Comparison of ENCODE assay signal across 20 cellular contexts in the genomic region with DNA sequence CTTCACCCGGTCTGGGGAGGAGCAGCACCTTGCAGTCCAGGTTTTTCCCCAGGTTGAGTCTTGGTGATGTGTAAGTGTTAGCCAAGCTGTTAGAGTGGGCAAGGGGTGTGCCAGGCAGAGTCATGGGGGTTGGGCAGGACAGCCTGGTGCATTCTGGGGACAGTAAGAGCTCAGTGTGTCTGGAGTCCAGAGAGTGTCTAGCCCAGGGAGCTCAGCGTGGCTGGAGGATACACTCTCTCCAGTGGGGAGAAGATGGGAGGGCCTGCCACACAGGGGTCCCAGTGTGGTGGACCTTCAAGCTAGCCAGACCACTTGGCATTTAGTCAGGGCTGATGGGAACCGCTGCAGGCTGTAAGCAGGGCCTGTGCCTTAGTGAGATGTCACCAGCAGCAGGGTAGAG.
DNase-seq lines count a peak whose midpoint lies in the region; ATAC-seq, FAIRE-seq and TF ChIP-seq lines count a peak whose summit lies in the region.
"Had no signal": no experiment of that assay in that cellular context is flagged by ENCODE, and none has a peak within 500 bp of the region (broad histone marks: within the 10 kb centered on the region; RNA-seq: fewer than 3 reads in every experiment).

No MANE protein-coding gene starts in this region.

- no peak overlapping the region for H3K4me3 ChIP-seq in keratinocyte (ENCODE audit: control insufficient read depth in 2 of 3, extremely low read depth in 1 of 3, insufficient read depth in 2 of 3, low read depth in 1 of 3, low read length in 3 of 3)
- H3K4me3 ChIP-seq: GM12878, K562, transverse colon had no signal

- CTCF ChIA-PET in activated CD8-positive, alpha-beta T cell treated with anti-CD3 and anti-CD28 coated beads for 36 hours (lab: Charles Lee): no interaction called here

- H3K27me3 ChIP-seq in keratinocyte (ENCODE audit: control insufficient read depth, extremely low read depth, insufficient read depth, low read length): no peaks in the 10 kb centered on the region
- H3K27me3 ChIP-seq: transverse colon had no signal

- no peak for DNase-seq in activated T-cell treated with anti-CD3 and anti-CD28 coated beads, Interleukin-2, amount 50 U/mL, for 24 hours
- DNase-seq in activated T-cell treated with anti-CD3 and anti-CD28 coated beads for 4 hours: no peak
- no peak for DNase-seq in activated CD8-positive, alpha-beta T cell treated with anti-CD3 and anti-CD28 coated beads for 36 hours
- DNase-seq in keratinocyte (ENCODE audit: low read depth, low spot score): no peak
- no peak for DNase-seq in stimulated activated effector memory CD8-positive, alpha-beta T cell treated with anti-CD3 and anti-CD28 coated beads, Interleukin-12 subunit alpha, Interleukin-12 subunit beta, amount 100 ng/mL, for 72 hours (ENCODE audit: low spot score in 2 of 2)
- no peak for DNase-seq in NCI-H1417 treated with DMSO at 0.1 percent for 48 hours (lab: John Stamatoyannopoulos, UW)
- DNase-seq: activated CD8-positive, alpha-beta memory T cell treated with anti-CD3 and anti-CD28 coated beads, Interleukin-2, amount 50 U/mL, for 4 hours; activated naive CD8-positive, alpha-beta T cell treated with anti-CD3 and anti-CD28 coated beads, Interleukin-2, amount 10 ng/mL, durations not matched to agents 7 days and 5 days; caudate nucleus; effector memory CD8-positive, alpha-beta T cell; immature natural killer cell; NCI-H774; stimulated activated CD4-positive, alpha-beta T cell treated with anti-CD3 and anti-CD28 coated beads, Interleukin-4, amount 100 ng/mL, for 4 hours; transverse colon; WERI-Rb-1 had no signal

- H3K9me3 Mint-ChIP-seq in activated T-cell treated with anti-CD3 and anti-CD28 coated beads, Interleukin-2, amount 50 U/mL, for 24 hours: no peaks in the 10 kb centered on the region
- H3K9me3 Mint-ChIP-seq in activated CD8-positive, alpha-beta T cell treated with anti-CD3 and anti-CD28 coated beads for 36 hours: no peaks in the 10 kb centered on the region
- no peaks in the 10 kb centered on the region for H3K9me3 Mint-ChIP-seq in stimulated activated effector memory CD8-positive, alpha-beta T cell treated with anti-CD3 and anti-CD28 coated beads, Interleukin-12 subunit alpha, Interleukin-12 subunit beta, amount 100 ng/mL, for 72 hours
- H3K9me3 Mint-ChIP-seq: activated naive CD8-positive, alpha-beta T cell treated with anti-CD3 and anti-CD28 coated beads, Interleukin-2, amount 10 ng/mL, durations not matched to agents 7 days and 5 days; effector memory CD8-positive, alpha-beta T cell; immature natural killer cell; neural crest cell had no signal

- H3K36me3 Mint-ChIP-seq in activated T-cell treated with anti-CD3 and anti-CD28 coated beads, Interleukin-2, amount 50 U/mL, for 24 hours (ENCODE audit: low read depth): peaks cover 74% of the 10 kb centered on the region
- peaks cover 18% of the 10 kb centered on the region for H3K36me3 Mint-ChIP-seq in activated CD8-positive, alpha-beta T cell treated with anti-CD3 and anti-CD28 coated beads for 36 hours (ENCODE audit: low read depth)
- peaks cover 74% of the 10 kb centered on the region for H3K36me3 Mint-ChIP-seq in stimulated activated effector memory CD8-positive, alpha-beta T cell treated with anti-CD3 and anti-CD28 coated beads, Interleukin-12 subunit alpha, Interleukin-12 subunit beta, amount 100 ng/mL, for 72 hours

- POLR2A ChIA-PET in activated CD8-positive, alpha-beta T cell treated with anti-CD3 and anti-CD28 coated beads for 36 hours (lab: Charles Lee): interaction anchor here (0.8 kb wide), 1 partner anchor 214 kb away, joined by 3 read pairs; no protein-coding TSS in a partner anchor

- H3K9ac ChIP-seq in keratinocyte (ENCODE audit: control insufficient read depth, extremely low read depth, insufficient read depth, low read length): peak overlapping the region; percentile 26

- FAIRE-seq in keratinocyte (lab: Jason Lieb, UNC): peak; percentile 52
- FAIRE-seq: GM12878, K562 had no signal

- H3K27ac Mint-ChIP-seq in activated T-cell treated with anti-CD3 and anti-CD28 coated beads, Interleukin-2, amount 50 U/mL, for 24 hours: peak overlapping the region; percentile 11
- H3K27ac Mint-ChIP-seq in activated CD8-positive, alpha-beta T cell treated with anti-CD3 and anti-CD28 coated beads for 36 hours: peak overlapping the region; percentile 24
- peak overlapping the region; percentile 75 for H3K27ac Mint-ChIP-seq in stimulated activated effector memory CD8-positive, alpha-beta T cell treated with anti-CD3 and anti-CD28 coated beads, Interleukin-12 subunit alpha, Interleukin-12 subunit beta, amount 100 ng/mL, for 72 hours
- H3K27ac Mint-ChIP-seq: activated naive CD8-positive, alpha-beta T cell treated with anti-CD3 and anti-CD28 coated beads, Interleukin-2, amount 10 ng/mL, durations not matched to agents 7 days and 5 days; effector memory CD8-positive, alpha-beta T cell had no signal

- H3K9me3 ChIP-seq in keratinocyte (ENCODE audit: control insufficient read depth, low read depth, low read length): no peaks in the 10 kb centered on the region
- H3K9me3 ChIP-seq: transverse colon had no signal

- H3K79me2 ChIP-seq in keratinocyte (ENCODE audit: control insufficient read depth, insufficient read depth, low read length): peaks cover 30% of the 10 kb centered on the region

- H3K4me1 Mint-ChIP-seq in activated T-cell treated with anti-CD3 and anti-CD28 coated beads, Interleukin-2, amount 50 U/mL, for 24 hours (ENCODE audit: low read depth): peaks cover 24% of the 10 kb centered on the region
- H3K4me1 Mint-ChIP-seq in activated CD8-positive, alpha-beta T cell treated with anti-CD3 and anti-CD28 coated beads for 36 hours (ENCODE audit: low read depth): peaks cover 5% of the 10 kb centered on the region
- peaks cover 57% of the 10 kb centered on the region for H3K4me1 Mint-ChIP-seq in stimulated activated effector memory CD8-positive, alpha-beta T cell treated with anti-CD3 and anti-CD28 coated beads, Interleukin-12 subunit alpha, Interleukin-12 subunit beta, amount 100 ng/mL, for 72 hours

- intact Hi-C loops in activated CD8-positive, alpha-beta T cell treated with anti-CD3 and anti-CD28 coated beads for 36 hours (cut with micrococcal nuclease): no loop called here

- no peaks in the 10 kb centered on the region for H3K27me3 Mint-ChIP-seq in activated T-cell treated with anti-CD3 and anti-CD28 coated beads, Interleukin-2, amount 50 U/mL, for 24 hours
- no peaks in the 10 kb centered on the region for H3K27me3 Mint-ChIP-seq in activated CD8-positive, alpha-beta T cell treated with anti-CD3 and anti-CD28 coated beads for 36 hours
- H3K27me3 Mint-ChIP-seq: activated naive CD8-positive, alpha-beta T cell treated with anti-CD3 and anti-CD28 coated beads, Interleukin-2, amount 10 ng/mL, durations not matched to agents 7 days and 5 days; effector memory CD8-positive, alpha-beta T cell had no signal

- H3K4me1 ChIP-seq in keratinocyte (ENCODE audit: control insufficient read depth, extremely low read depth, insufficient read depth, low read length): peaks cover 47% of the 10 kb centered on the region

- H3K4me2 ChIP-seq in keratinocyte (ENCODE audit: control insufficient read depth, extremely low read depth, insufficient read depth, low read depth, low read length): no peak overlapping the region

- H3K9me1 ChIP-seq in keratinocyte (ENCODE audit: control insufficient read depth, extremely low read depth, insufficient read depth, low read length): peaks cover 5% of the 10 kb centered on the region

- no peak overlapping the region for H2AFZ ChIP-seq in keratinocyte (ENCODE audit: control insufficient read depth, low read length)

- dilution Hi-C loops in keratinocyte (cut with MboI; ENCODE audit: extremely low pct_ligation_motif_present, low sequenced_read_pairs): no loop called here

- TF ChIP-seq CTCF in activated CD8-positive, alpha-beta T cell treated with anti-CD3 and anti-CD28 coated beads for 36 hours (IDR thresholded peaks at IDR 0.05): no peak
- no peak for TF ChIP-seq CTCF in keratinocyte (optimal IDR thresholded peaks at IDR 0.05 in 1 of 3, IDR thresholded peaks at IDR 0.05 in 1 of 3, conservative IDR thresholded peaks at IDR 0.05 in 1 of 3; ENCODE audit: extremely low read depth in 1 of 3, insufficient read depth in 2 of 3, low read length in 3 of 3)

- no peak for ATAC-seq in activated CD8-positive, alpha-beta T cell treated with anti-CD3 and anti-CD28 coated beads for 36 hours
- ATAC-seq in stimulated activated effector memory CD8-positive, alpha-beta T cell treated with anti-CD3 and anti-CD28 coated beads, Interleukin-12 subunit alpha, Interleukin-12 subunit beta, amount 100 ng/mL, for 72 hours: no peak
- ATAC-seq in GM19351 (IDR thresholded peaks at IDR 0.05; ENCODE audit: unreplicated experiment) (no peak), HG03025 (IDR thresholded peaks at IDR 0.05; ENCODE audit: low FRiP score, unreplicated experiment) (no peak)
- ATAC-seq: effector memory CD8-positive, alpha-beta T cell; GM12878; K562 had no signal

- H3K27ac ChIP-seq in keratinocyte (ENCODE audit: control insufficient read depth, insufficient read depth, low read length): peak overlapping the region; percentile 48
- H3K27ac ChIP-seq: WERI-Rb-1 had no signal

- H4K20me1 ChIP-seq in keratinocyte (ENCODE audit: control insufficient read depth, extremely low read depth, insufficient read depth, low read length): no peaks in the 10 kb centered on the region

- H3K36me3 ChIP-seq in keratinocyte (ENCODE audit: control insufficient read depth in 2 of 2, extremely low read depth in 1 of 2, insufficient read depth in 2 of 2, low read length in 2 of 2): peaks cover 33 to 59% of the 10 kb centered on the region in 2 experiments
- H3K36me3 ChIP-seq: WERI-Rb-1 had no signal

- no peak overlapping the region for H3K4me3 Mint-ChIP-seq in activated T-cell treated with anti-CD3 and anti-CD28 coated beads, Interleukin-2, amount 50 U/mL, for 24 hours
- no peak overlapping the region for H3K4me3 Mint-ChIP-seq in activated CD8-positive, alpha-beta T cell treated with anti-CD3 and anti-CD28 coated beads for 36 hours
- no peak overlapping the region for H3K4me3 Mint-ChIP-seq in stimulated activated effector memory CD8-positive, alpha-beta T cell treated with anti-CD3 and anti-CD28 coated beads, Interleukin-12 subunit alpha, Interleukin-12 subunit beta, amount 100 ng/mL, for 72 hours
- H3K4me3 Mint-ChIP-seq: activated naive CD8-positive, alpha-beta T cell treated with anti-CD3 and anti-CD28 coated beads, Interleukin-2, amount 10 ng/mL, durations not matched to agents 7 days and 5 days; effector memory CD8-positive, alpha-beta T cell; immature natural killer cell; neural crest cell had no signal

Comparison
In these comparisons a context has a peak if more than half of its experiments do, and no peak if none do; other contexts are left out.
1. H3K27ac Mint-ChIP-seq: peak in every context shown above with its lines; median percentile 75 in stimulated activated effector memory CD8-positive, alpha-beta T cell treated with anti-CD3 and anti-CD28 coated beads, Interleukin-12 subunit alpha, Interleukin-12 subunit beta, amount 100 ng/mL, for 72 hours; 24 in activated CD8-positive, alpha-beta T cell treated with anti-CD3 and anti-CD28 coated beads for 36 hours; 11 in activated T-cell treated with anti-CD3 and anti-CD28 coated beads, Interleukin-2, amount 50 U/mL, for 24 hours.